Comparison of ENCODE assay signal across 31 cellular contexts in the genomic region with DNA sequence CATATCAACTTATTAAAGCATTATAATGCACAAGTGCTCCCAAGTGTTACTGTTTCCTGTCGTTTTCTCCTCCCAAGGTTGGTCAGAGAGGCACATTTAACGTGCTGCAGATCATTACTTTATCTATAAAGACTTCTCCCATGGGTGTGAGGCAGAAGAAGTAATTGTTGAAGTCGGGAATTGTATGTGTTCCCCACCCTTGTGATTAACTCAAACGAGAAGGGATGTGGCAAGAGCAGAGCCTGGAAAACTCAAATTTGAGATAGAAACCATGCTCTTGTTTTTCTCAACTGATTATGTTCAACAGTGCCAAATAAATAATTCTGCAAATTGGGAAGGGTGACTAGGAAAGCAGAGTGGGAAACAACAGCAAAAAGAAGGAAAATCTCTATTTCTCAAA.
"Had no signal": no experiment of that assay in that cellular context is flagged by ENCODE, and none has a peak within 500 bp of the region (broad histone marks: within the 10 kb centered on the region; RNA-seq: fewer than 3 reads in every experiment).

No MANE protein-coding gene starts in this region.

- H3K27me3 Mint-ChIP-seq: activated naive CD8-positive, alpha-beta T cell treated with anti-CD3 and anti-CD28 coated beads, Interleukin-2, amount 10 ng/mL, durations not matched to agents 7 days and 5 days; dendritic cell treated with granulocyte-macrophage colony-stimulating factor and Interleukin-4, amounts not matched to agents 40 ng/mL and 50 ng/mL, for 4 days; natural killer cell treated with Interleukin-12 subunit alpha and Interleukin-12 subunit beta and Interleukin-15 and Interleukin-18, amount 100 ng/mL, for 72 hours had no signal

- H3K4me1 Mint-ChIP-seq: activated naive CD8-positive, alpha-beta T cell treated with anti-CD3 and anti-CD28 coated beads, Interleukin-2, amount 10 ng/mL, durations not matched to agents 7 days and 5 days; immature natural killer cell had no signal

- H3K27ac ChIP-seq: brain microvascular endothelial cell, epithelial cell of prostate, esophagus squamous epithelium, lower lobe of right lung, suprapubic skin, WERI-Rb-1 had no signal

- H3K4me1 ChIP-seq: esophagus squamous epithelium, lower lobe of right lung, suprapubic skin had no signal

- H3K4me3 ChIP-seq: esophagus squamous epithelium, heart left ventricle, lower lobe of right lung, suprapubic skin, tibial nerve had no signal

- H3K27ac Mint-ChIP-seq: activated naive CD4-positive, alpha-beta T cell treated with anti-CD3 and anti-CD28 coated beads for 36 hours; activated naive CD8-positive, alpha-beta T cell treated with anti-CD3 and anti-CD28 coated beads, Interleukin-2, amount 10 ng/mL, durations not matched to agents 7 days and 5 days; dendritic cell treated with granulocyte-macrophage colony-stimulating factor and Interleukin-4, amounts not matched to agents 40 ng/mL and 50 ng/mL, for 4 days; immature natural killer cell; natural killer cell treated with Interleukin-12 subunit alpha and Interleukin-12 subunit beta and Interleukin-15 and Interleukin-18, amount 100 ng/mL, for 72 hours; T-helper 1 cell treated with Interleukin-12 subunit alpha and Interleukin-12 subunit beta and Interleukin-4 antibody, amounts not matched to agents 30 μg/mL and 1 μg/mL, for 36 hours had no signal

- ATAC-seq: activated CD4-positive, CD25-positive, alpha-beta regulatory T cell treated with anti-CD3 and anti-CD28 coated beads, Interleukin-2, amount 50 U/mL, for 24 hours; lower lobe of right lung; natural killer cell treated with Interleukin-12 subunit alpha and Interleukin-12 subunit beta and Interleukin-15 and Interleukin-18, amount 100 ng/mL, for 72 hours; sciatic nerve had no signal

- H3K27me3 ChIP-seq: brain microvascular endothelial cell, esophagus squamous epithelium, heart left ventricle, suprapubic skin, tibial nerve had no signal

- H3K9me3 Mint-ChIP-seq: activated naive CD4-positive, alpha-beta T cell treated with anti-CD3 and anti-CD28 coated beads for 36 hours; activated naive CD8-positive, alpha-beta T cell treated with anti-CD3 and anti-CD28 coated beads, Interleukin-2, amount 10 ng/mL, durations not matched to agents 7 days and 5 days; dendritic cell treated with granulocyte-macrophage colony-stimulating factor and Interleukin-4, amounts not matched to agents 40 ng/mL and 50 ng/mL, for 4 days had no signal

- H3K4me3 Mint-ChIP-seq: activated naive CD4-positive, alpha-beta T cell treated with anti-CD3 and anti-CD28 coated beads for 36 hours; activated naive CD8-positive, alpha-beta T cell treated with anti-CD3 and anti-CD28 coated beads, Interleukin-2, amount 10 ng/mL, durations not matched to agents 7 days and 5 days; dendritic cell treated with granulocyte-macrophage colony-stimulating factor and Interleukin-4, amounts not matched to agents 40 ng/mL and 50 ng/mL, for 4 days; immature natural killer cell; natural killer cell treated with Interleukin-12 subunit alpha and Interleukin-12 subunit beta and Interleukin-15 and Interleukin-18, amount 100 ng/mL, for 72 hours; T-helper 1 cell treated with Interleukin-12 subunit alpha and Interleukin-12 subunit beta and Interleukin-4 antibody, amounts not matched to agents 30 μg/mL and 1 μg/mL, for 36 hours had no signal

- H3K36me3 ChIP-seq: brain microvascular endothelial cell, esophagus squamous epithelium, heart left ventricle, lower lobe of right lung, suprapubic skin, tibial nerve, WERI-Rb-1 had no signal

- DNase-seq: activated CD4-positive, alpha-beta T cell treated with anti-CD3 and anti-CD28 coated beads for 48 hours; activated CD4-positive, alpha-beta T cell treated with anti-CD3 and anti-CD28 coated beads, Interleukin-2, amount 50 U/mL, for 48 hours; activated CD8-positive, alpha-beta memory T cell treated with anti-CD3 and anti-CD28 coated beads for 24 hours; activated effector memory CD4-positive, alpha-beta T cell treated with Interleukin-2 at 50 U/mL for 16 hours; activated naive CD4-positive, alpha-beta T cell treated with anti-CD3 and anti-CD28 coated beads for 36 hours; activated naive CD8-positive, alpha-beta T cell treated with anti-CD3 and anti-CD28 coated beads, Interleukin-2, amount 10 ng/mL, durations not matched to agents 7 days and 5 days; amniotic stem cell; brain microvascular endothelial cell; caudate nucleus; esophagus squamous epithelium; heart left ventricle; hypothalamus; immature natural killer cell; kidney; lower lobe of right lung; mesendoderm; small intestine; stimulated activated CD4-positive, alpha-beta T cell treated with anti-CD3 and anti-CD28 coated beads, Interleukin-1b, Interleukin-23, amount 100 ng/mL, for 48 hours; stimulated activated CD4-positive, alpha-beta T cell treated with anti-CD3 and anti-CD28 coated beads, Interleukin-4, amount 100 ng/mL, for 4 hours; stimulated activated naive CD4-positive, alpha-beta T cell; SW 1271; T-helper 9 cell; WERI-Rb-1 had no signal

- H3K36me3 Mint-ChIP-seq: activated naive CD8-positive, alpha-beta T cell treated with anti-CD3 and anti-CD28 coated beads, Interleukin-2, amount 10 ng/mL, durations not matched to agents 7 days and 5 days; immature natural killer cell; natural killer cell treated with Interleukin-12 subunit alpha and Interleukin-12 subunit beta and Interleukin-15 and Interleukin-18, amount 100 ng/mL, for 72 hours had no signal

- H3K9me3 ChIP-seq: esophagus squamous epithelium, lower lobe of right lung, suprapubic skin had no signal
